In genomic region chr2:188346059-188346458, GRCh38 we compare ENCODE assay signal across 25 cellular contexts. TPM values are rescaled to one million over a fixed set of nuclear protein-coding genes. Genes with fewer than 3 reads are reported as not detected.
DNase-seq lines count a peak whose midpoint lies in the region; ATAC-seq and TF ChIP-seq lines count a peak whose summit lies in the region.
"Had no signal": no experiment of that assay in that cellular context is flagged by ENCODE, and none has a peak within 500 bp of the region (broad histone marks: within the 10 kb centered on the region; RNA-seq: fewer than 3 reads in every experiment).

No MANE protein-coding gene starts in this region.

- peak; percentile 54 for DNase-seq in A673 (ENCODE audit: low spot score)
- DNase-seq in HT-29 (ENCODE audit: low spot score): peak; percentile 33
- peak; percentile 75 for DNase-seq in NCI-H69 (lab: John Stamatoyannopoulos, UW)
- DNase-seq in astrocyte of the hippocampus (ENCODE audit: low read depth, low spot score): peak; percentile 26
- DNase-seq in HK-2 (ENCODE audit: unreplicated experiment): no peak
- DNase-seq in activated naive CD4-positive, alpha-beta T cell treated with anti-CD3 and anti-CD28 coated beads, Interleukin-2, amount 50 U/mL, for 72 hours (ENCODE audit: low spot score in 2 of 2): no peak
- DNase-seq in psoas muscle: no peak
- DNase-seq in amniotic stem cell (lab: John Stamatoyannopoulos, UW): no peak
- DNase-seq: CD4-positive, CD25-positive, alpha-beta regulatory T cell; GDM1; GOT3; Karpas-422; NCI-H1694; NCI-H2029 treated with DMSO at 0.1 percent for 48 hours; NCI-H2171; NCI-H226; NCI-H510A; NCI-H774; Right ventricle myocardium superior; RPMI8226; T-cell had no signal

- BruUV-seq in A673 (replicated peaks; lab: Mats Ljungman, UMichigan): no TSS peak

- no peaks in the 10 kb centered on the region for H3K9me3 Mint-ChIP-seq in activated naive CD4-positive, alpha-beta T cell treated with anti-CD3 and anti-CD28 coated beads, Interleukin-2, amount 50 U/mL, for 72 hours
- H3K9me3 Mint-ChIP-seq: HFFc6, T-cell had no signal

- H3K27ac Mint-ChIP-seq in activated naive CD4-positive, alpha-beta T cell treated with anti-CD3 and anti-CD28 coated beads, Interleukin-2, amount 50 U/mL, for 72 hours: no peak overlapping the region
- H3K27ac Mint-ChIP-seq: CD4-positive, CD25-positive, alpha-beta regulatory T cell; T-cell had no signal

- no peak for TF ChIP-seq CTCF in A673 (conservative IDR thresholded peaks at IDR 0.05; ENCODE audit: low read depth, low read length)
- TF ChIP-seq CTCF in psoas muscle (IDR thresholded peaks at IDR 0.05): no peak

- H3K36me3 ChIP-seq in A673 (ENCODE audit: insufficient read depth, low read length, poor library complexity, severe bottlenecking) (no peaks in the 10 kb centered on the region), psoas muscle (ENCODE audit: insufficient read depth in 1 of 2, low read depth in 1 of 2) (no peaks in the 10 kb centered on the region)
- H3K36me3 ChIP-seq: BLaER1, HAP-1 had no signal

- H3K27me3 ChIP-seq in A673 (replicated peaks; ENCODE audit: insufficient read depth, low read depth, low read length, poor library complexity): no peaks in the 10 kb centered on the region
- H3K27me3 ChIP-seq in psoas muscle (ENCODE audit: insufficient read depth in 3 of 3, low read length in 2 of 3): no peaks in the 10 kb centered on the region
- H3K27me3 ChIP-seq: BLaER1 had no signal

- WGBS in psoas muscle, 3 donors: 59 to 64% (median 59%) methylated on average over 2 of the region's 2 CpGs

- CTCF ChIA-PET in A673 (lab: Charles Lee): no interaction called here

- H3K27ac ChIP-seq in A673 (ENCODE audit: low read depth, low read length, poor library complexity, severe bottlenecking): no peak overlapping the region
- H3K27ac ChIP-seq in psoas muscle: no peak overlapping the region
- H3K27ac ChIP-seq: BLaER1 had no signal

- intact Hi-C loops in A673 (cut with micrococcal nuclease; ENCODE audit: unreplicated experiment) (no loop called here), psoas muscle (cut with DNase I) (no loop called here)

- POLR2A ChIA-PET in A673 (lab: Charles Lee; ENCODE audit: low non-redundant PET): no interaction called here

- no peaks in the 10 kb centered on the region for H3K36me3 Mint-ChIP-seq in activated naive CD4-positive, alpha-beta T cell treated with anti-CD3 and anti-CD28 coated beads, Interleukin-2, amount 50 U/mL, for 72 hours
- H3K36me3 Mint-ChIP-seq: CD4-positive, CD25-positive, alpha-beta regulatory T cell; T-cell had no signal

- ATAC-seq in activated naive CD4-positive, alpha-beta T cell treated with anti-CD3 and anti-CD28 coated beads, Interleukin-2, amount 50 U/mL, for 72 hours: no peak
- no peak for ATAC-seq in psoas muscle
- ATAC-seq: T-cell had no signal

- no peak overlapping the region for H3K4me3 ChIP-seq in A673 (ENCODE audit: low read depth, low read length, poor library complexity, severe bottlenecking)
- no peak overlapping the region for H3K4me3 ChIP-seq in psoas muscle
- H3K4me3 ChIP-seq: BLaER1, GM12878, HAP-1 had no signal

- no peaks in the 10 kb centered on the region for H3K9me3 ChIP-seq in A673 (ENCODE audit: low read depth, low read length, poor library complexity, severe bottlenecking)
- no peaks in the 10 kb centered on the region for H3K9me3 ChIP-seq in psoas muscle
- H3K9me3 ChIP-seq: BLaER1, HAP-1 had no signal

- H3K4me1 ChIP-seq in A673 (ENCODE audit: insufficient read depth, low read length, poor library complexity, severe bottlenecking) (peaks cover 17% of the 10 kb centered on the region), psoas muscle (peaks cover 15% of the 10 kb centered on the region)
- H3K4me1 ChIP-seq: BLaER1 had no signal

RNA-seq across cellular contexts. Expression of gene GULP1, which starts 54.4 kb away (rescaled TPM):
- total RNA-seq in A673 (2021): 7.2 and 9.5 TPM in 2 replicates
- total RNA-seq in HT-29 (2014; rRNA removed; shearing (Covaris generic)): 7.8 and 9.2 TPM in 2 replicates
- total RNA-seq in activated naive CD4-positive, alpha-beta T cell treated with anti-CD3 and anti-CD28 coated beads, Interleukin-2, amount 50 U/mL, for 72 hours: not detected
- total RNA-seq in psoas muscle: 10 to 100 TPM in 3 of 4 donors, 1 to 10 TPM in 1; 9.3 to 15.9 (median 13.5) TPM
- polyA plus RNA-seq in psoas muscle: 10 to 100 TPM in 1 of 3 donors, 1 to 10 TPM in 2; 5.6 to 18.0 (median 10.0) TPM
- total RNA-seq: CD4-positive, CD25-positive, alpha-beta regulatory T cell had no signal
- polyA plus RNA-seq: CD4-positive, CD25-positive, alpha-beta regulatory T cell had no signal

Comparison
In these comparisons a context has a peak if more than half of its experiments do, and no peak if none do; other contexts are left out.
1. DNase-seq: peak in A673 (single experiment), HT-29 (single experiment), NCI-H69 (single experiment) and astrocyte of the hippocampus (single experiment); none in HK-2 (single experiment), activated naive CD4-positive, alpha-beta T cell treated with anti-CD3 and anti-CD28 coated beads, Interleukin-2, amount 50 U/mL, for 72 hours (0 of 2), psoas muscle (0 of 2) and amniotic stem cell (single experiment).